17 cellular contexts compared by ENCODE assay signal in the genomic region with DNA sequence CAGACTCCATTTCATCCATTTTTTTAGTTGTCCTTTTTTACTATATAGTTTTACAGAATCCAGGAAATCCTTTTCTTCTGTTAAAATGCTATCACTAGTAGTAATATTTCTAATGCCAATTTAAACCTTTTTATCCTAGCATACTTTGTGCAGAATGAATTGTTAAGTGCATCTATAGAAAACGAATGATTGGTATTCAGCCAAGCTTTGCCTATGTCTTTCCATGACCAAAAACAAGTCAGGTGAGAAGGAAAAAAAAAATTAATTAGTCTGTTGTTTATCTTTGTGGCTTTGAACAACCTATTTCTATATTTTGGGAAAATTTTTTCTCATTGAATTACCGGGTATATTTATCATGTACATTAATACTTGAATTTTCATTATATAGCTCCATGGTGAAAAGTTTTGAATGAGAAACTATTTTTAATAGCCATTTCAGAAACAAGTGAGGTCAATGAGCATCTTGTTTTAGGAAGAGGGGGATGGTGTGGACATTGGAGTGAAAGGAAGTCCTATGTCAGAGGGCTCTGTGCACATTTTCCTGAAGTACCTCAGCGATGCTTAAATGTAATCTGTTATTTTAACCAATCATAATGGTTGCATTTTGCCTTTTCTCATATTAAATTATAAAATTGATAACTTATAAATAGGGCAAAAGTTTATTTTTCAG.
"Had no signal": no experiment of that assay in that cellular context is flagged by ENCODE, and none has a peak within 500 bp of the region (broad histone marks: within the 10 kb centered on the region; RNA-seq: fewer than 3 reads in every experiment).

No MANE protein-coding gene starts in this region.

- H3K4me1 Mint-ChIP-seq: nephron had no signal

- DNase-seq: activated CD4-positive, alpha-beta T cell treated with anti-CD3 and anti-CD28 coated beads, Interleukin-2, amount 50 U/mL, for 4 hours; activated effector memory CD4-positive, alpha-beta T cell treated with anti-CD3 and anti-CD28 coated beads, Interleukin-2, amount 50 U/mL, for 16 hours; activated naive CD4-positive, alpha-beta T cell treated with anti-CD3 and anti-CD28 coated beads, Interleukin-2, amount 50 U/mL, for 16 hours; activated T-cell treated with anti-CD3 and anti-CD28 coated beads, Interleukin-2, amount 50 U/mL, for 72 hours; aorta; brain microvascular endothelial cell; effector CD4-positive, alpha-beta T cell; retina; stimulated activated CD4-positive, alpha-beta T cell treated with anti-CD3 and anti-CD28 coated beads, Interleukin-4, amount 100 ng/mL, for 1 hour; SW 1271; T-helper 2 cell had no signal

- ATAC-seq: activated T-cell treated with anti-CD3 and anti-CD28 coated beads, Interleukin-2, amount 50 U/mL, for 72 hours; esophagus mucosa had no signal

- H3K27ac Mint-ChIP-seq: activated T-cell treated with anti-CD3 and anti-CD28 coated beads, Interleukin-2, amount 50 U/mL, for 72 hours; nephron had no signal

- H3K27ac ChIP-seq: brain microvascular endothelial cell, coronary artery had no signal

- FAIRE-seq: keratinocyte, urothelium cell line had no signal

- H3K4me3 Mint-ChIP-seq: activated T-cell treated with anti-CD3 and anti-CD28 coated beads, Interleukin-2, amount 50 U/mL, for 72 hours; nephron had no signal

- H3K27me3 ChIP-seq: brain microvascular endothelial cell had no signal

- H3K36me3 ChIP-seq: brain microvascular endothelial cell had no signal

- H3K4me3 ChIP-seq: coronary artery, skin epidermis had no signal
